ENCODE assay signal across 1 cellular context in the genomic region with DNA sequence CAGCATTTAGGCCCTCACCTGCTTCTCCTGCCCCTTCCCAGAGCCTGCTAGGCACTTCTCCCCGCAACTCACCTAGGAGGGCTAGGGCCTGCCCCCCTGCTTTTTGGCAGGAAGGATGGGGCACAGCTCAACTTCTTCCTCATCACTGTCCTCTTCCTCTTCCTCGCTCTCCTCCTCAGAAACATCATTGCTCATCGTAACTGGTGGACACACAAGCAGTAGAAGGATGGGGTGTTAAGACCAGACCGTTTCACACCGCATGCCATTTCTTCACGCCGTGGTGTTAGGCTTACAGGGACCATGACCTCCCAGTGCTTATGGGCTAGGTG.
TF ChIP-seq lines count a peak whose summit lies in the region.

No MANE protein-coding gene starts in this region.

TF ChIP-seq in SK-N-SH, 30 proteins besides CTCF, POLR2A, EP300 and RAD21 (continued from another document):
- TF ChIP-seq YY1 (IDR thresholded peaks at IDR 0.05; ENCODE audit: low read depth) (no peak), NRF1 (IDR thresholded peaks at IDR 0.05; ENCODE audit: low read depth, low read length) (no peak), NFIC (IDR thresholded peaks at IDR 0.05; ENCODE audit: borderline replicate concordance) (no peak), TAF1 (IDR thresholded peaks at IDR 0.05; ENCODE audit: borderline replicate concordance, low read depth, low read length) (no peak), GATA2 (CRISPR knock-in tag; IDR thresholded peaks at IDR 0.05) (no peak), ELF1 (IDR thresholded peaks at IDR 0.05) (no peak), SMC3 (IDR thresholded peaks at IDR 0.05; ENCODE audit: low read depth, low read length) (no peak), FOSL2 (IDR thresholded peaks at IDR 0.05; ENCODE audit: borderline replicate concordance, low read depth) (no peak), JUND (IDR thresholded peaks at IDR 0.05) (no peak)
- TF ChIP-seq, protein P1, sequence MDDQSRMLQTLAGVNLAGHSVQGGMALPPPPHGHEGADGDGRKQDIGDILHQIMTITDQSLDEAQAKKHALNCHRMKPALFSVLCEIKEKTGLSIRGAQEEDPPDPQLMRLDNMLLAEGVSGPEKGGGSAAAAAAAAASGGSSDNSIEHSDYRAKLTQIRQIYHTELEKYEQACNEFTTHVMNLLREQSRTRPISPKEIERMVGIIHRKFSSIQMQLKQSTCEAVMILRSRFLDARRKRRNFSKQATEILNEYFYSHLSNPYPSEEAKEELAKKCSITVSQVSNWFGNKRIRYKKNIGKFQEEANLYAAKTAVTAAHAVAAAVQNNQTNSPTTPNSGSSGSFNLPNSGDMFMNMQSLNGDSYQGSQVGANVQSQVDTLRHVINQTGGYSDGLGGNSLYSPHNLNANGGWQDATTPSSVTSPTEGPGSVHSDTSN (IDR thresholded peaks at IDR 0.05), result no peak
- TF ChIP-seq, protein P2, sequence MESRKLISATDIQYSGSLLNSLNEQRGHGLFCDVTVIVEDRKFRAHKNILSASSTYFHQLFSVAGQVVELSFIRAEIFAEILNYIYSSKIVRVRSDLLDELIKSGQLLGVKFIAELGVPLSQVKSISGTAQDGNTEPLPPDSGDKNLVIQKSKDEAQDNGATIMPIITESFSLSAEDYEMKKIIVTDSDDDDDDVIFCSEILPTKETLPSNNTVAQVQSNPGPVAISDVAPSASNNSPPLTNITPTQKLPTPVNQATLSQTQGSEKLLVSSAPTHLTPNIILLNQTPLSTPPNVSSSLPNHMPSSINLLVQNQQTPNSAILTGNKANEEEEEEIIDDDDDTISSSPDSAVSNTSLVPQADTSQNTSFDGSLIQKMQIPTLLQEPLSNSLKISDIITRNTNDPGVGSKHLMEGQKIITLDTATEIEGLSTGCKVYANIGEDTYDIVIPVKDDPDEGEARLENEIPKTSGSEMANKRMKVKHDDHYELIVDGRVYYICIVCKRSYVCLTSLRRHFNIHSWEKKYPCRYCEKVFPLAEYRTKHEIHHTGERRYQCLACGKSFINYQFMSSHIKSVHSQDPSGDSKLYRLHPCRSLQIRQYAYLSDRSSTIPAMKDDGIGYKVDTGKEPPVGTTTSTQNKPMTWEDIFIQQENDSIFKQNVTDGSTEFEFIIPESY (IDR thresholded peaks at IDR 0.05; ENCODE audit: borderline replicate concordance, low read depth), result no peak
- TF ChIP-seq, protein P3, sequence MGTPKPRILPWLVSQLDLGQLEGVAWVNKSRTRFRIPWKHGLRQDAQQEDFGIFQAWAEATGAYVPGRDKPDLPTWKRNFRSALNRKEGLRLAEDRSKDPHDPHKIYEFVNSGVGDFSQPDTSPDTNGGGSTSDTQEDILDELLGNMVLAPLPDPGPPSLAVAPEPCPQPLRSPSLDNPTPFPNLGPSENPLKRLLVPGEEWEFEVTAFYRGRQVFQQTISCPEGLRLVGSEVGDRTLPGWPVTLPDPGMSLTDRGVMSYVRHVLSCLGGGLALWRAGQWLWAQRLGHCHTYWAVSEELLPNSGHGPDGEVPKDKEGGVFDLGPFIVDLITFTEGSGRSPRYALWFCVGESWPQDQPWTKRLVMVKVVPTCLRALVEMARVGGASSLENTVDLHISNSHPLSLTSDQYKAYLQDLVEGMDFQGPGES (IDR thresholded peaks at IDR 0.05; ENCODE audit: low read depth, low read length), result no peak
- TF ChIP-seq, protein P4, sequence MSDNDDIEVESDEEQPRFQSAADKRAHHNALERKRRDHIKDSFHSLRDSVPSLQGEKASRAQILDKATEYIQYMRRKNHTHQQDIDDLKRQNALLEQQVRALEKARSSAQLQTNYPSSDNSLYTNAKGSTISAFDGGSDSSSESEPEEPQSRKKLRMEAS (IDR thresholded peaks at IDR 0.05; ENCODE audit: low read depth), result no peak
